24 cellular contexts compared by ENCODE assay signal in genomic region chr13:100852146-100852545, GRCh38.
DNase-seq lines count a peak whose midpoint lies in the region; ATAC-seq, FAIRE-seq and TF ChIP-seq lines count a peak whose summit lies in the region.
"Had no signal": no experiment of that assay in that cellular context is flagged by ENCODE, and none has a peak within 500 bp of the region (broad histone marks: within the 10 kb centered on the region; RNA-seq: fewer than 3 reads in every experiment).

No MANE protein-coding gene starts in this region.

- 32% methylated on average over 1 of the region's 1 CpG for WGBS in liver
- 6% methylated on average over 1 of the region's 1 CpG for WGBS in HepG2 (ENCODE audit: low lambda C conversion rate)

- TF ChIP-seq EP300 in HepG2 (IDR thresholded peaks at IDR 0.05; ENCODE audit: low read depth in 2 of 2, low read length in 2 of 2) (no peak), HepG2 (CRISPR knock-in tag; IDR thresholded peaks at IDR 0.05; ENCODE audit: borderline replicate concordance) (no peak)

- H3K27me3 ChIP-seq in liver (ENCODE audit: control insufficient read depth in 4 of 4, insufficient read depth in 4 of 4, low read length in 3 of 4), result no peaks in the 10 kb centered on the region
- H3K27me3 ChIP-seq in HepG2 (ENCODE audit: control insufficient read depth in 1 of 2, insufficient read depth in 2 of 2, low read length in 2 of 2), result 0 out of 5 replicates have a peak, but pooled peaks cover 0 to 8% of the 10 kb centered on the region in 2 experiments
- no peaks in the 10 kb centered on the region for H3K27me3 ChIP-seq in CD4-positive, alpha-beta T cell (ENCODE audit: control insufficient read depth, insufficient read depth, low read length)
- no peaks in the 10 kb centered on the region for H3K27me3 ChIP-seq in breast epithelium
- H3K27me3 ChIP-seq: BLaER1 treated with 17β-estradiol and CSF1 and Interleukin-3, amounts not matched to agents 10 nM and 100 nM had no signal

- H3K4me2 ChIP-seq in HepG2 (ENCODE audit: low read depth, low read length), result no peak overlapping the region
- H3K4me2 ChIP-seq: A549; BLaER1 treated with 17β-estradiol and CSF1 and Interleukin-3, amounts not matched to agents 10 nM and 100 nM had no signal

- H3K9me3 Mint-ChIP-seq in CD4-positive, alpha-beta T cell, result no peaks in the 10 kb centered on the region
- H3K9me3 Mint-ChIP-seq: CD8-positive, alpha-beta memory T cell had no signal

- no peak overlapping the region for H3K27ac Mint-ChIP-seq in CD4-positive, alpha-beta T cell
- H3K27ac Mint-ChIP-seq: B cell; CD4-positive, alpha-beta memory T cell; CD8-positive, alpha-beta memory T cell had no signal

- TF ChIP-seq RAD21 in liver (IDR thresholded peaks at IDR 0.05) (peak; percentile 59 to 62), HepG2 (CRISPR knock-in tag; IDR thresholded peaks at IDR 0.05) (no peak)

- H2AFZ ChIP-seq in HepG2 (ENCODE audit: low read length), result no peak overlapping the region

- H3K4me3 ChIP-seq in liver (ENCODE audit: low read depth in 1 of 3, low read length in 3 of 3) (no peak overlapping the region), HepG2 (replicated peaks in 1 of 3; ENCODE audit: insufficient read depth in 1 of 3, low read depth in 2 of 3, low read length in 3 of 3) (no peak overlapping the region), breast epithelium (no peak overlapping the region)
- H3K4me3 ChIP-seq: A549; BLaER1 treated with 17β-estradiol and CSF1 and Interleukin-3, amounts not matched to agents 10 nM and 100 nM; GM12878 had no signal

- no peak for TF ChIP-seq CTCF in liver (IDR thresholded peaks at IDR 0.05; ENCODE audit: low read depth, low read length, missing input control)
- TF ChIP-seq CTCF in HepG2 (CRISPR knock-in tag; IDR thresholded peaks at IDR 0.05), result no peak
- TF ChIP-seq CTCF in CD4-positive, alpha-beta T cell (IDR thresholded peaks at IDR 0.05), result no peak
- TF ChIP-seq CTCF in breast epithelium (IDR thresholded peaks at IDR 0.05), result no peak

- H3K9ac ChIP-seq in liver (ENCODE audit: low read depth in 1 of 2, low read length in 2 of 2) (no peak overlapping the region), HepG2 (ENCODE audit: insufficient read depth, low read depth, low read length) (no peak overlapping the region)
- H3K9ac ChIP-seq: BLaER1 treated with 17β-estradiol and CSF1 and Interleukin-3, amounts not matched to agents 10 nM and 100 nM had no signal

- no peak for TF ChIP-seq POLR2A in HepG2 (IDR thresholded peaks at IDR 0.05; ENCODE audit: insufficient read depth in 1 of 2, low read depth in 2 of 2, low read length in 2 of 2)
- no peak for TF ChIP-seq POLR2A in breast epithelium (IDR thresholded peaks at IDR 0.05)

- H3K36me3 ChIP-seq in liver (ENCODE audit: control insufficient read depth in 4 of 4, insufficient read depth in 3 of 4, low read depth in 1 of 4, low read length in 3 of 4) (no peaks in the 10 kb centered on the region), HepG2 (replicated peaks in 1 of 2; ENCODE audit: control insufficient read depth in 1 of 2, insufficient read depth in 2 of 2, low read length in 2 of 2) (no peaks in the 10 kb centered on the region), breast epithelium (no peaks in the 10 kb centered on the region)
- H3K36me3 ChIP-seq: BLaER1 treated with 17β-estradiol and CSF1 and Interleukin-3, amounts not matched to agents 10 nM and 100 nM had no signal

- CTCF ChIA-PET in HepG2 (lab: Yijun Ruan, JAX; ENCODE audit: low intra/inter-chr PET ratio, low total read pairs), result no interaction called here
- CTCF ChIA-PET in CD4-positive, alpha-beta T cell (lab: Charles Lee), result no interaction called here

- H3K4me1 ChIP-seq in liver (ENCODE audit: control insufficient read depth in 4 of 4, insufficient read depth in 4 of 4, low read length in 3 of 4) (peaks cover 0 to 7% (median 4%) of the 10 kb centered on the region in 4 donors), HepG2 (ENCODE audit: insufficient read depth, low read length) (no peaks in the 10 kb centered on the region), breast epithelium (no peaks in the 10 kb centered on the region)
- H3K4me1 ChIP-seq: A549 had no signal

- H3K4me3 Mint-ChIP-seq in CD4-positive, alpha-beta T cell, result no peak overlapping the region
- H3K4me3 Mint-ChIP-seq: B cell; CD4-positive, alpha-beta memory T cell; CD8-positive, alpha-beta memory T cell had no signal

- ATAC-seq in HepG2 (no peak), left lobe of liver (peak; percentile 92)
- ATAC-seq in CD4-positive, alpha-beta T cell (ENCODE audit: poor library complexity), result no peak
- ATAC-seq: A549, GM12878 had no signal

- no peaks in the 10 kb centered on the region for H3K9me3 ChIP-seq in liver (ENCODE audit: control insufficient read depth in 4 of 4, low read length in 3 of 4)
- peaks cover 4% of the 10 kb centered on the region; the same call in 1 of the 2 replicates for H3K9me3 ChIP-seq in HepG2 (ENCODE audit: low read length)
- no peaks in the 10 kb centered on the region for H3K9me3 ChIP-seq in CD4-positive, alpha-beta T cell (ENCODE audit: control insufficient read depth, low read length)
- H3K9me3 ChIP-seq in breast epithelium, result no peaks in the 10 kb centered on the region
- H3K9me3 ChIP-seq: A549 had no signal

- FAIRE-seq in HepG2 (lab: Jason Lieb, UNC), result no peak
- FAIRE-seq: A549, GM12878, GM12892, GM18507 had no signal

- H3K27ac ChIP-seq in liver (ENCODE audit: low read depth in 1 of 2, low read length in 2 of 2) (peak overlapping the region in 1 of 2 donors; percentile 72), HepG2 (ENCODE audit: extremely low read length, insufficient read depth, low read length) (no peak overlapping the region), breast epithelium (no peak overlapping the region)
- no peak overlapping the region for H3K27ac ChIP-seq in CD4-positive, alpha-beta T cell (ENCODE audit: low read depth, low read length)
- H3K27ac ChIP-seq: 22Rv1; A549; BLaER1 treated with 17β-estradiol and CSF1 and Interleukin-3, amounts not matched to agents 10 nM and 100 nM; C4-2B had no signal

- POLR2A ChIA-PET in HepG2 (lab: Yijun Ruan, JAX), result no interaction called here
- POLR2A ChIA-PET in CD4-positive, alpha-beta T cell (lab: Charles Lee), result no interaction called here

- DNase-seq in HepG2 (ENCODE audit: low spot score) (no peak), left lobe of liver (ENCODE audit: low spot score) (peak; percentile 69), breast epithelium (ENCODE audit: low spot score in 2 of 2) (no peak)
- DNase-seq in CD4-positive, alpha-beta T cell, result no peak
- DNase-seq: AML-193; CD4-positive, alpha-beta memory T cell; CD8-positive, alpha-beta memory T cell; COR-L47; DMS 273 treated with DMSO at 0.1 percent for 48 hours; DMS153; DMS53; DMS79; DND-41; EL; GDM1 had no signal

- no peaks in the 10 kb centered on the region for H3K27me3 Mint-ChIP-seq in CD4-positive, alpha-beta T cell
- H3K27me3 Mint-ChIP-seq: B cell had no signal

- H3K36me3 Mint-ChIP-seq in CD4-positive, alpha-beta T cell (ENCODE audit: low read depth), result no peaks in the 10 kb centered on the region
- H3K36me3 Mint-ChIP-seq: CD4-positive, alpha-beta memory T cell; CD8-positive, alpha-beta memory T cell had no signal

- intact Hi-C loops in HepG2 (cut with micrococcal nuclease; ENCODE audit: unreplicated experiment), result no loop called here
- intact Hi-C loops in CD4-positive, alpha-beta T cell (cut with DNase I, micrococcal nuclease), result no loop called here
- intact Hi-C loops in breast epithelium (cut with DNase I; ENCODE audit: low total_unique reads), result no loop called here

- no peaks in the 10 kb centered on the region for H3K79me2 ChIP-seq in HepG2 (ENCODE audit: insufficient read depth, low read length)

- no TSS peak for BruUV-seq in HepG2 (replicated peaks; lab: Mats Ljungman, UMichigan)

- no peaks in the 10 kb centered on the region for H3K4me1 Mint-ChIP-seq in CD4-positive, alpha-beta T cell (ENCODE audit: low read depth)
- H3K4me1 Mint-ChIP-seq: B cell; CD4-positive, alpha-beta memory T cell; CD8-positive, alpha-beta memory T cell had no signal

- H4K20me1 ChIP-seq in HepG2 (ENCODE audit: insufficient read depth, low read length), result no peaks in the 10 kb centered on the region
- H4K20me1 ChIP-seq: BLaER1 treated with 17β-estradiol and CSF1 and Interleukin-3, amounts not matched to agents 10 nM and 100 nM had no signal

- in situ Hi-C loops in HepG2 (cut with HindIII; ENCODE audit: extremely low pct_ligation_motif_present, low pct_unique_long_range_greater_than_20kb), result no loop called here

TF ChIP-seq in liver, 16 proteins besides CTCF, POLR2A, EP300 and RAD21 (continues in another document):
- TF ChIP-seq HNF4G (IDR thresholded peaks at IDR 0.05) (peak; percentile 90), YY1 (IDR thresholded peaks at IDR 0.05) (peak; percentile 84), GABPA (IDR thresholded peaks at IDR 0.05 in 1 of 2, conservative IDR thresholded peaks at IDR 0.05 in 1 of 2) (peak in 1 of 2 donors; percentile 48), JUND (IDR thresholded peaks at IDR 0.05) (peak; percentile 63 to 78), TAF1 (conservative IDR thresholded peaks at IDR 0.05) (no peak), MAX (IDR thresholded peaks at IDR 0.05) (peak; percentile 83)

TF ChIP-seq in HepG2, 621 proteins besides CTCF, POLR2A, EP300 and RAD21 (continues in another document):
- TF ChIP-seq LCORL (IDR thresholded peaks at IDR 0.05) (no peak), LCORL (CRISPR knock-in tag; IDR thresholded peaks at IDR 0.05) (no peak), ZNF777 (CRISPR knock-in tag; IDR thresholded peaks at IDR 0.05) (no peak), ATF6 (CRISPR knock-in tag; conservative IDR thresholded peaks at IDR 0.05) (no peak), ZMYM2 (CRISPR knock-in tag; IDR thresholded peaks at IDR 0.05) (no peak), IRX3 (CRISPR knock-in tag; IDR thresholded peaks at IDR 0.05; ENCODE audit: borderline replicate concordance, low read depth) (no peak), NR2F6 (IDR thresholded peaks at IDR 0.05) (no peak), NR2F6 (CRISPR knock-in tag; IDR thresholded peaks at IDR 0.05) (no peak)
